In the genomic region with DNA sequence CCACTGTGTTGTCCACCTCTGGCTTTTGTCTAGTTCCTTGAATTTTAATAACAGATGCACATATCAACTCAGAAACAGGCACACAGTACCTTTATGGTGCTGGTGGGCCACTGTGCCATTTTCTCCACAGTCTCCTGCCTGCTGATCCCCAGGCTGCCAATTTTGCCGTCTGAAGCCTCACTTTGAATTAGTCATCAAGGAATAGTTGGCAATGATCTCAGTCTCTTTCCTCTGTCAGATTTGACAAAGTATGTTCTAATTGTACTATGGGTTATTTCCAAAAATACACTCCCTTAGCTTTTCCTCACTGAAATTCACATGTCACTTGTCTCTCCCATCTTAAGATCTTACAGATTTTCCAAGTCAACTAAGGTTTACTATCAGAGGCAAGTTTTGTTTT, we compare ENCODE assay signal across 14 cellular contexts.
DNase-seq lines count a peak whose midpoint lies in the region; ATAC-seq and TF ChIP-seq lines count a peak whose summit lies in the region.
"Had no signal": no experiment of that assay in that cellular context is flagged by ENCODE, and none has a peak within 500 bp of the region (broad histone marks: within the 10 kb centered on the region; RNA-seq: fewer than 3 reads in every experiment).

No MANE protein-coding gene starts in this region.

- H2AFZ ChIP-seq in fibroblast of lung (ENCODE audit: low read length) (no peak overlapping the region), osteoblast (ENCODE audit: low read length) (no peak overlapping the region)

- DNase-seq in D341Med (ENCODE audit: low spot score) (peak; percentile 9), RKO (ENCODE audit: low spot score) (peak; percentile 35), fibroblast of lung (ENCODE audit: low read depth in 2 of 2) (peak; percentile 75 to 81), osteoblast (ENCODE audit: insufficient read length, low spot score, missing footprints) (peak; percentile 86), DMS153 treated with DMSO at 0.1 percent for 48 hours (lab: John Stamatoyannopoulos, UW; ENCODE audit: unreplicated experiment) (no peak), HuH-7.5 (ENCODE audit: low spot score) (no peak), Right ventricle myocardium inferior (ENCODE audit: missing footprints) (no peak)
- DNase-seq: activated naive CD4-positive, alpha-beta T cell treated with Interleukin-2 at 50 U/mL for 16 hours; AML-193; KG1; NCI-H1436; NCI-H345 had no signal

- H3K4me1 ChIP-seq in fibroblast of lung (ENCODE audit: control insufficient read depth, extremely low read depth, insufficient read depth, low read length) (peaks cover 5% of the 10 kb centered on the region), osteoblast (ENCODE audit: insufficient read depth, low read length) (peaks cover 16% of the 10 kb centered on the region)

- ATAC-seq in Right ventricle myocardium inferior = no peak
- no peak for ATAC-seq in GM18861 (IDR thresholded peaks at IDR 0.05; ENCODE audit: unreplicated experiment)
- ATAC-seq: HCT116 had no signal

- no peaks in the 10 kb centered on the region for H3K9me3 ChIP-seq in fibroblast of lung (ENCODE audit: control insufficient read depth, insufficient read depth, low read depth, low read length)
- H3K9me3 ChIP-seq in osteoblast (ENCODE audit: low read depth, low read length) = no peaks in the 10 kb centered on the region

- H3K36me3 ChIP-seq in fibroblast of lung (ENCODE audit: control insufficient read depth, insufficient read depth, low read length) = no peaks in the 10 kb centered on the region
- H3K36me3 ChIP-seq in osteoblast (ENCODE audit: insufficient read depth, low read length) = peaks cover 4% of the 10 kb centered on the region

- no peaks in the 10 kb centered on the region for H3K79me2 ChIP-seq in fibroblast of lung (ENCODE audit: control insufficient read depth, insufficient read depth, low read length)
- H3K79me2 ChIP-seq in osteoblast (ENCODE audit: insufficient read depth, low read length) = no peaks in the 10 kb centered on the region

- H3K27me3 ChIP-seq in fibroblast of lung (ENCODE audit: control insufficient read depth, insufficient read depth, low read length) = no peaks in the 10 kb centered on the region
- H3K27me3 ChIP-seq in osteoblast (ENCODE audit: insufficient read depth, low read length) = no peaks in the 10 kb centered on the region

- no peak overlapping the region for H3K4me2 ChIP-seq in fibroblast of lung (ENCODE audit: extremely low read depth, insufficient read depth, low read length)
- no peak overlapping the region for H3K4me2 ChIP-seq in osteoblast (ENCODE audit: insufficient read depth, low read length)

- no peak for TF ChIP-seq CTCF in fibroblast of lung (conservative IDR thresholded peaks at IDR 0.05 in 1 of 2, IDR thresholded peaks at IDR 0.05 in 1 of 2; ENCODE audit: low read depth in 1 of 2, low read length in 2 of 2)
- no peak for TF ChIP-seq CTCF in osteoblast (IDR thresholded peaks at IDR 0.05; ENCODE audit: extremely low read depth, low read depth, low read length)

- H4K20me1 ChIP-seq in fibroblast of lung (ENCODE audit: control insufficient read depth, extremely low read depth, insufficient read depth, low read length) (no peaks in the 10 kb centered on the region), osteoblast (ENCODE audit: insufficient read depth, low read length) (no peaks in the 10 kb centered on the region)

- intact Hi-C loops in Right ventricle myocardium inferior (cut with DNase I) = loop anchor here (10.0 kb wide), 1 partner anchor 1710 kb away; no protein-coding TSS in a partner anchor

- H3K4me3 ChIP-seq in fibroblast of lung (replicated peaks in 1 of 4; ENCODE audit: control extremely low read depth in 1 of 4, insufficient read depth in 1 of 4, low read depth in 3 of 4, low read length in 4 of 4) (no peak overlapping the region), osteoblast (ENCODE audit: insufficient read depth, low read length) (no peak overlapping the region)

- no peak overlapping the region for H3K27ac ChIP-seq in fibroblast of lung (ENCODE audit: insufficient read depth, low read length)
- H3K27ac ChIP-seq in osteoblast (ENCODE audit: low read depth, low read length) = no peak overlapping the region

- H3K9ac ChIP-seq in fibroblast of lung (ENCODE audit: insufficient read depth, low read length) = no peak overlapping the region

Comparison
In these comparisons a context has a peak if more than half of its experiments do, and no peak if none do; other contexts are left out.
1. DNase-seq: peak in D341Med (single experiment), RKO (single experiment), fibroblast of lung (2 of 2) and osteoblast (single experiment); none in DMS153 treated with DMSO at 0.1 percent for 48 hours (single experiment), HuH-7.5 (single experiment) and Right ventricle myocardium inferior (single experiment).